9 cellular contexts compared by ENCODE assay signal in genomic region chr20:42996141-42996540, GRCh38.
"Had no signal": no experiment of that assay in that cellular context is flagged by ENCODE, and none has a peak within 500 bp of the region (broad histone marks: within the 10 kb centered on the region; RNA-seq: fewer than 3 reads in every experiment).

No MANE protein-coding gene starts in this region.

- H3K4me2 ChIP-seq: GM23338 had no signal

- H3K9me3 ChIP-seq: HAP-1 had no signal

- H3K27ac ChIP-seq: GM23248 had no signal

- H3K36me3 ChIP-seq: HAP-1 had no signal

- DNase-seq: GM23248, GOT3, H7, H9, HCEC 1CT, HFFc6 had no signal

- H3K4me3 ChIP-seq: GM23248, GM23338, HAP-1 had no signal

- ATAC-seq: GM23338, HCT116 had no signal

- H3K4me1 ChIP-seq: HAP-1 had no signal

- H3K9ac ChIP-seq: GM23248 had no signal

- H2AFZ ChIP-seq: GM23248, GM23338 had no signal
